ENCODE assay signal across 1 cellular context in the genomic region with DNA sequence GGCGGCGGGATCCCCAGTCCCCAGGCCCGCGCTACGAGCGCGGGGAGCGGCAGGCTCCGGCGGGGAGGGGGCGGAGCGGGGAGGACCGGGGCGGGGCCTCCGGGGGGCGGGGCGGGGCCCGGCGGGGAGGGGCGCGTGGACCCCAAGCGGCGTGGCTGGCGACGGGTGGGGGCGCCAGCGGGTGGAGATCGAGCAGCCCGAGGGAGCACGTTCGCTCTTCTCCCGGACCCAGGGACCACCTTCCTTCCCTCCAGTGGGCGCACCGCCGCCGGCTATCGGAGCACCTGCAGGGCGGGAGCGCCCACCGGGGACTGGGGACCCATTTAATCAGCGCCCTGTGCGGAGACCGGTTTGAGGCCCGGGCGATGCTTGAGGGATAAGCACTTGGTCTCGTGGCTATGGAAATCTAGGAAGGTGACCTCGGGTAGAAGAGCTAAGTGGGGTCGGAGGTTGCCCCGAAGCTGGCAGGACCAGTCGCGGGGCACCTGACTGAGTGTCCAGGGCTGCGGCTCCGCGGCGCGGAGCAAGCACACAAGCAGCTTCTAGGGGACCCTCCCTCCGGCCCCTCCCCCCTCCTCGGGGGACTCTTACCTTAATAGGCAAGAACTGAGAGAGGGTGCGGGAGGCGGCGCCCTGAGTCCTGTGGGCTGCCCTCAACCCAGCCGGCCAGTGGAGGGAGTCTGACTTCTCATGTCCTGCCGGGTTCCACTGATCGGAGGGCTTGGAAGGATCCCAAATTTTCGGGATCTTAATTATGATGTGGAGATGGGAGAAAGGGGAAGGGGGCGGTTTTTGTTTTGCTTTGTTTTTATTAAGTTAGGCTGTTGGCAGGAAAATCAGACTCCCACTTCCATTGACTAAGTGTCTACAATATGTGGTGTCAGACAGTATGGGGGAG.
TF ChIP-seq lines count a peak whose summit lies in the region.

Gene TSPAN2 (minus strand): TSS at position 61 of the 898 bp plus-strand sequence. CDS start 71 bp downstream, outside the sequence.

TF ChIP-seq in HEK293, 187 proteins besides CTCF, POLR2A, EP300 and RAD21 (continued from another document):
- TF ChIP-seq, protein P1, sequence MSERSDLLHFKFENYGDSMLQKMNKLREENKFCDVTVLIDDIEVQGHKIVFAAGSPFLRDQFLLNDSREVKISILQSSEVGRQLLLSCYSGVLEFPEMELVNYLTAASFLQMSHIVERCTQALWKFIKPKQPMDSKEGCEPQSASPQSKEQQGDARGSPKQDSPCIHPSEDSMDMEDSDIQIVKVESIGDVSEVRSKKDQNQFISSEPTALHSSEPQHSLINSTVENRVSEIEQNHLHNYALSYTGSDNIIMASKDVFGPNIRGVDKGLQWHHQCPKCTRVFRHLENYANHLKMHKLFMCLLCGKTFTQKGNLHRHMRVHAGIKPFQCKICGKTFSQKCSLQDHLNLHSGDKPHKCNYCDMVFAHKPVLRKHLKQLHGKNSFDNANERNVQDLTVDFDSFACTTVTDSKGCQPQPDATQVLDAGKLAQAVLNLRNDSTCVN (tag by site-specific recombination; optimal IDR thresholded peaks at IDR 0.05): peak; percentile 48
- TF ChIP-seq, protein P2, sequence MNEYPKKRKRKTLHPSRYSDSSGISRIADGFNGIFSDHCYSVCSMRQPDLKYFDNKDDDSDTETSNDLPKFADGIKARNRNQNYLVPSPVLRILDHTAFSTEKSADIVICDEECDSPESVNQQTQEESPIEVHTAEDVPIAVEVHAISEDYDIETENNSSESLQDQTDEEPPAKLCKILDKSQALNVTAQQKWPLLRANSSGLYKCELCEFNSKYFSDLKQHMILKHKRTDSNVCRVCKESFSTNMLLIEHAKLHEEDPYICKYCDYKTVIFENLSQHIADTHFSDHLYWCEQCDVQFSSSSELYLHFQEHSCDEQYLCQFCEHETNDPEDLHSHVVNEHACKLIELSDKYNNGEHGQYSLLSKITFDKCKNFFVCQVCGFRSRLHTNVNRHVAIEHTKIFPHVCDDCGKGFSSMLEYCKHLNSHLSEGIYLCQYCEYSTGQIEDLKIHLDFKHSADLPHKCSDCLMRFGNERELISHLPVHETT (tag by site-specific recombination; IDR thresholded peaks at IDR 0.05): no peak
- no peak for TF ChIP-seq ZNF768 (tag by site-specific recombination; IDR thresholded peaks at IDR 0.05)
- TF ChIP-seq ZNF248 (tag by site-specific recombination; IDR thresholded peaks at IDR 0.05): no peak
TF ChIP-seq in HEK293: peak in this region for 33.
